8 cellular contexts compared by ENCODE assay signal in the genomic region with DNA sequence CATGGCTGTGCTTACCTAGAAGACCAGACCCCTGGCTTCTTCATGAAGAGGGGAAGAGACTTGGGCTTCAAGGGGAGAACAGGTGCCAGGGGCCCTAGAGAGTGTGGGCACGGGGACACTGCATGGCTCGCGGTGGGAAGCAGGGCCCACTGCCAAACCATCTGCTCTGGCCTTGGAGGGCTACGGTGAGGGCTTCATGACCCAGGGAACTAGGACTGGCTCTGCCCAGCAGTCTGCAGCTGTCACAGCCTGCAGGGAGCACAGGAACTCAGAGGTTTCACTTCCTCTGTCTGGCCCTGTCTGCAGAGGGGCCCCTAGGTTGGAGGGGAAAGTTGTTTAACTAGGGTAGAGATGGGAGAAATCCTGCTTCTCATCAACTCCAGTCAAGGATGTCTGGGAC. TPM values are rescaled to one million over a fixed set of nuclear protein-coding genes. Genes with fewer than 3 reads are reported as not detected.
DNase-seq lines count a peak whose midpoint lies in the region; ATAC-seq and TF ChIP-seq lines count a peak whose summit lies in the region.

No MANE protein-coding gene starts in this region.

- peaks cover 31% of the 10 kb centered on the region for H3K4me1 Mint-ChIP-seq in nephron progenitor cell

- H3K9me3 Mint-ChIP-seq in nephron progenitor cell = no peaks in the 10 kb centered on the region

- no peaks in the 10 kb centered on the region for H3K27me3 Mint-ChIP-seq in nephron progenitor cell (ENCODE audit: low read depth, poor library complexity)

- peaks cover 38% of the 10 kb centered on the region for H3K36me3 Mint-ChIP-seq in nephron progenitor cell (ENCODE audit: low read depth)

- H3K27ac Mint-ChIP-seq in nephron progenitor cell = no peak overlapping the region

- DNase-seq in NCI-H2171 treated with DMSO at 0.1 percent for 48 hours (lab: John Stamatoyannopoulos, UW) (peak; percentile 20), NCI-H2171 (lab: John Stamatoyannopoulos, UW) (no peak), NOMO-1 (lab: John Stamatoyannopoulos, UW; ENCODE audit: unreplicated experiment in 2 of 2) (peak; percentile 79 to 94), nephron progenitor cell (no peak), mucosa of gallbladder (ENCODE audit: low spot score) (no peak), OCI-M2 (lab: John Stamatoyannopoulos, UW; ENCODE audit: unreplicated experiment) (no peak)
- DNase-seq in activated CD4-positive, CD25-positive, alpha-beta regulatory T cell (lab: John Stamatoyannopoulos, UW) = no peak

- peak; percentile 48 for ATAC-seq in GM21619 (IDR thresholded peaks at IDR 0.05; ENCODE audit: unreplicated experiment)

- H3K4me3 Mint-ChIP-seq in nephron progenitor cell = peak overlapping the region; percentile 15

- TF ChIP-seq CTCF in nephron progenitor cell (IDR thresholded peaks at IDR 0.05) = no peak

RNA-seq across cellular contexts. Expression of gene ERCC1, which starts 4.3 kb away (rescaled TPM):
- 57.0 TPM for total RNA-seq in mucosa of gallbladder

RNA-seq across cellular contexts. Expression of gene POLR1G, which starts 13.0 kb away (rescaled TPM):
- total RNA-seq in mucosa of gallbladder = 4.9 TPM

RNA-seq across cellular contexts. Expression of gene PPP1R13L, which starts 14.5 kb away (rescaled TPM):
- total RNA-seq in mucosa of gallbladder = 54.2 TPM

RNA-seq across cellular contexts. Expression of gene FOSB, which starts 48.4 kb away (rescaled TPM):
- 7.2 TPM for total RNA-seq in mucosa of gallbladder

RNA-seq across cellular contexts. Expression of gene ERCC2, which starts 49.0 kb away (rescaled TPM):
- 23.8 TPM for total RNA-seq in mucosa of gallbladder

Comparison
In these comparisons a context has a peak if more than half of its experiments do, and no peak if none do; other contexts are left out.
1. DNase-seq: peak in NCI-H2171 treated with DMSO at 0.1 percent for 48 hours (single experiment) and NOMO-1 (2 of 2); none in NCI-H2171 (single experiment), nephron progenitor cell (single experiment), activated CD4-positive, CD25-positive, alpha-beta regulatory T cell (0 of 4), mucosa of gallbladder (single experiment) and OCI-M2 (single experiment).